In genomic region chr6:146009338-146009737, GRCh38 we compare ENCODE assay signal across 30 cellular contexts.
"Had no signal": no experiment of that assay in that cellular context is flagged by ENCODE, and none has a peak within 500 bp of the region (broad histone marks: within the 10 kb centered on the region; RNA-seq: fewer than 3 reads in every experiment).

No MANE protein-coding gene starts in this region.

- H3K27me3 ChIP-seq: adrenal gland, ascending aorta, body of pancreas, brain microvascular endothelial cell, breast epithelium, cardiac muscle cell had no signal

- H3K36me3 ChIP-seq: adrenal gland, ascending aorta, brain microvascular endothelial cell, breast epithelium, cardiac muscle cell had no signal

- H3K27ac ChIP-seq: adrenal gland, ascending aorta, body of pancreas, brain microvascular endothelial cell, breast epithelium, cardiac muscle cell had no signal

- H3K9me3 ChIP-seq: adrenal gland, body of pancreas had no signal

- H3K4me3 ChIP-seq: adrenal gland, ascending aorta, body of pancreas, breast epithelium, cardiac muscle cell had no signal

- DNase-seq: activated effector memory CD4-positive, alpha-beta T cell treated with anti-CD3 and anti-CD28 coated beads, Interleukin-2, amount 50 U/mL, for 16 hours; activated effector memory CD4-positive, alpha-beta T cell treated with Interleukin-2 at 50 U/mL for 16 hours; activated gamma-delta T cell; activated gamma-delta T cell treated with Interleukin-2 at 50 U/mL for 16 hours; activated naive CD4-positive, alpha-beta T cell; activated naive CD4-positive, alpha-beta T cell treated with anti-CD3 and anti-CD28 coated beads for 36 hours; activated naive CD4-positive, alpha-beta T cell treated with anti-CD3 and anti-CD28 coated beads, Interleukin-2, amount 10 ng/mL, durations not matched to agents 7 days and 5 days; activated naive CD4-positive, alpha-beta T cell treated with anti-CD3 and anti-CD28 coated beads, Interleukin-2, amount 50 U/mL, for 16 hours; activated naive CD4-positive, alpha-beta T cell treated with Interleukin-2 at 50 U/mL for 16 hours; activated naive CD8-positive, alpha-beta T cell treated with anti-CD3 and anti-CD28 coated beads for 36 hours; activated naive CD8-positive, alpha-beta T cell treated with anti-CD3 and anti-CD28 coated beads, Interleukin-2, amount 10 ng/mL, durations not matched to agents 7 days and 5 days; activated naive CD8-positive, alpha-beta T cell treated with anti-CD3 and anti-CD28 coated beads, Interleukin-2, amount 50 U/mL, for 24 hours; activated T-cell treated with anti-CD3 and anti-CD28 coated beads, Interleukin-2, amount 50 U/mL, for 4 hours; activated T-cell treated with anti-CD3 and anti-CD28 coated beads, Interleukin-2, amount 50 U/mL, for 48 hours; activated T-cell treated with anti-CD3 and anti-CD28 coated beads, Interleukin-2, amount 50 U/mL, for 72 hours; adrenal gland; amniotic stem cell; amygdala; anterior cingulate cortex; aorta; body of pancreas; brain microvascular endothelial cell; caudate nucleus; central memory CD4-positive, alpha-beta T cell; cerebellar nuclear complex had no signal

- ATAC-seq: activated naive CD4-positive, alpha-beta T cell treated with anti-CD3 and anti-CD28 coated beads, Interleukin-2, amount 50 U/mL, for 72 hours; activated naive CD8-positive, alpha-beta T cell treated with anti-CD3 and anti-CD28 coated beads, Interleukin-2, amount 50 U/mL, for 24 hours; activated T-cell treated with anti-CD3 and anti-CD28 coated beads, Interleukin-2, amount 50 U/mL, for 4 hours; activated T-cell treated with anti-CD3 and anti-CD28 coated beads, Interleukin-2, amount 50 U/mL, for 72 hours; activated T-helper 17 cell treated with anti-CD3 and anti-CD28 coated beads, Interleukin-2, amount 50 U/mL, for 72 hours; body of pancreas had no signal

- H3K4me1 ChIP-seq: adrenal gland, ascending aorta, body of pancreas, breast epithelium had no signal
